Comparison of ENCODE assay signal across 29 cellular contexts in the genomic region with DNA sequence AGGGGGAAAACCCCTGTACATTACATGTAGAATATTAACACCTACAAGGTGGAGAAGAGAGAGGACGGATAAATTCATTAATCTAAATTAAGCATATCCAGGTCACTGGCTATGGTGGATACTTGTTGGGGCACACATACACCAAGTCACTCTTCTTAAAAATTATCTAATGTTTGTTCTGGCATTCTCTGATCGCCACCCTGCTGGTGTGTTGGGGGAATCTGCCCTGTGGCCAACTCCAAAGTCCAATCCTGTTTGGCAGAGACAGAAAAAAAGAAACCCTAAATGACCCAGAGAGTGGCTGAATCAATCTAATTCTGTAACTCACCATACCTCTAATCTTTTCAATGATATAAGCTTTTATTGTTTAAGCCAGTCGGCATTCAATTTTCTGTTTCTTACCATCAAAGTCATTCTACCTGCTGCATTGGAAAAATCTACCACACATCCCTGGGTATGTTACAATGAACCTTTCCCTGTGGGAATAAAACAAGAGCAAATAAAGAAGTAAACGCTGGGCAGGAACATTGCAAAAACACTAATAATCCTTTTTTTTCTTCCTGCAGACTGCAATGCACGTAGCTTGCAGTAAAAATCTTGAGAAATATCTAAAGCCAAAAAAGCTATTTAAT.
"Had no signal": no experiment of that assay in that cellular context is flagged by ENCODE, and none has a peak within 500 bp of the region (broad histone marks: within the 10 kb centered on the region; RNA-seq: fewer than 3 reads in every experiment).

No MANE protein-coding gene starts in this region.

- H3K36me3 ChIP-seq: esophagus squamous epithelium, neural progenitor cell, suprapubic skin, transverse colon, upper lobe of right lung, uterus had no signal

- H3K27ac ChIP-seq: coronary artery, esophagus squamous epithelium, neural progenitor cell, parathyroid adenoma, suprapubic skin, transverse colon, upper lobe of right lung, uterus had no signal

- H3K9ac ChIP-seq: neural progenitor cell, parathyroid adenoma had no signal

- H3K4me1 Mint-ChIP-seq: mesothelial cell of epicardium had no signal

- DNase-seq: dermis blood vessel endothelial cell; effector memory CD4-positive, alpha-beta T cell; erythroblast; esophagus squamous epithelium; left cardiac atrium; left ventricle myocardium superior; mucosa of descending colon; naive thymus-derived CD4-positive, alpha-beta T cell; stimulated activated CD4-positive, alpha-beta T cell treated with anti-CD3 and anti-CD28 coated beads, Interleukin-12 subunit alpha, Interleukin-12 subunit beta, amount 100 ng/mL, for 4 hours; stimulated activated CD4-positive, alpha-beta T cell treated with anti-CD3 and anti-CD28 coated beads, Interleukin-1b, Interleukin-23, amount 100 ng/mL, for 48 hours; stimulated activated CD4-positive, alpha-beta T cell treated with anti-CD3 and anti-CD28 coated beads, Interleukin-4, amount 100 ng/mL, for 1 hour; stimulated activated CD8-positive, alpha-beta memory T cell treated with anti-CD3 and anti-CD28 coated beads, Interleukin-4, amount 100 ng/mL, for 48 hours; stimulated activated naive CD4-positive, alpha-beta T cell; stimulated activated naive CD8-positive, alpha-beta T cell treated with anti-CD3 and anti-CD28 coated beads, Interleukin-15, amount 100 ng/mL, for 72 hours; transverse colon; upper lobe of right lung; uterus had no signal

- H3K4me2 ChIP-seq: neural progenitor cell, smooth muscle cell had no signal

- H3K4me3 ChIP-seq: coronary artery, esophagus squamous epithelium, lung, mucosa of descending colon, neural progenitor cell, smooth muscle cell, suprapubic skin, transverse colon, upper lobe of right lung, uterus had no signal

- H3K9me3 ChIP-seq: esophagus squamous epithelium, mucosa of descending colon, suprapubic skin, transverse colon, upper lobe of right lung, uterus had no signal

- H3K4me3 Mint-ChIP-seq: memory B cell; mesothelial cell of epicardium; naive thymus-derived CD4-positive, alpha-beta T cell; nephron; neural progenitor cell; stimulated activated naive CD8-positive, alpha-beta T cell treated with anti-CD3 and anti-CD28 coated beads, Interleukin-15, amount 100 ng/mL, for 72 hours had no signal

- ATAC-seq: left cardiac atrium; left ventricle myocardium superior; mucosa of descending colon; naive thymus-derived CD4-positive, alpha-beta T cell; sciatic nerve; stimulated activated naive CD8-positive, alpha-beta T cell treated with anti-CD3 and anti-CD28 coated beads, Interleukin-15, amount 100 ng/mL, for 72 hours; upper lobe of right lung had no signal

- FAIRE-seq: endometrium had no signal

- H3K4me1 ChIP-seq: uterus had no signal

- H2AFZ ChIP-seq: neural progenitor cell, parathyroid adenoma had no signal

- H3K36me3 Mint-ChIP-seq: mesothelial cell of epicardium, neural progenitor cell had no signal

- H3K27me3 ChIP-seq: esophagus squamous epithelium, neural progenitor cell, suprapubic skin, transverse colon, upper lobe of right lung, uterus had no signal

- H3K27ac Mint-ChIP-seq: mesothelial cell of epicardium; nephron; neural progenitor cell; progenitor cell of endocrine pancreas; stimulated activated naive CD8-positive, alpha-beta T cell treated with anti-CD3 and anti-CD28 coated beads, Interleukin-15, amount 100 ng/mL, for 72 hours had no signal

- H3K27me3 Mint-ChIP-seq: memory B cell; naive thymus-derived CD4-positive, alpha-beta T cell; progenitor cell of endocrine pancreas; stimulated activated naive CD8-positive, alpha-beta T cell treated with anti-CD3 and anti-CD28 coated beads, Interleukin-15, amount 100 ng/mL, for 72 hours had no signal
